1 cellular context compared by ENCODE assay signal in the genomic region with DNA sequence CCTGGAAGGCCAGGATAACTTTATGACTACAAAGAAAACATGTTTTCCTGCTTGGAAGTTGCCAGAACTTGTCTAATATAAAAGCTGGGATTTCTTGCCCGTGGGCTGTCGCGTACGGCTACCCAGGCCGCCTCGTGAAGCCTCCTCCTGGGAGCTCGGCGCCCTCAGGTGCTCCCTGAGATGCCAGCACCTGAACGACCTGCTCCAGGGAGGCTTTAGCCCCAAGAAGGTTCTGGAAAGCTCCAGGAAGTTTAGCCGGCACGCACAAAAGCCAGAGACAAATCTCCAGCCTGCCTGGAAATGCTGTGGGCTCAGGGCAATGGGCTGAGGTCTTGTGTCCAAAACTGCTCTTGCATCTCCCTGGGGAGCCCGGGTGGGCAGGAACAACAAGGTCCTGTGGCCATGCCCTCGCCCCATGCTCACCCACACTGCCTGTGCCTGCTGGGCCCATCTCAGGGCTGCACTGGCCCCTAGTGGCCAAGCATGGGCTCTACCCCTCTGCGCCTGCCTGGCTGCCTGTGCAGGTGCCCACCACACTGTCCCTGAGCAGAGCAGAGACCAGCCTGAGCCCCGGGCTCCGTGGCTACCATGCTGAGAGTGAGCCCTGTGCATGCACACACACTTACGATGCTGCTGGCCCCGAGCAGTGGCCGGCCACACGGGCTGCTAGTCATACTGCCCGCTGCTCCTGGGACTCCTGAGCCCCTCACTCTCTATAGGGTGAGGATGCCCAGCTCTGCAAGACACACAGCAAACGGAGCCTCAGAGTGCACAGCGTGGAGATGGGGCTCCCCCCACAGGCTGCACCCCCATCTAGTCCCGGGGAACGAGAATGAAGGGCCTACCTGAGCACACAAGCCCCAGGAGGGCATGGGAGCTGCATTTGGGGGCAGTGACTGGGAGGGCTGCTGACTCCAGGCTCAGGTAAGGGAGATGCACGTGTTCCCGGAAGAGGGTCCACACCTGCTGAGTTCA.
TF ChIP-seq lines count a peak whose summit lies in the region.

No MANE protein-coding gene starts in this region.

TF ChIP-seq in GM12878, 131 proteins besides CTCF, POLR2A, EP300 and RAD21 (continued from another document):
- TF ChIP-seq, protein P1, sequence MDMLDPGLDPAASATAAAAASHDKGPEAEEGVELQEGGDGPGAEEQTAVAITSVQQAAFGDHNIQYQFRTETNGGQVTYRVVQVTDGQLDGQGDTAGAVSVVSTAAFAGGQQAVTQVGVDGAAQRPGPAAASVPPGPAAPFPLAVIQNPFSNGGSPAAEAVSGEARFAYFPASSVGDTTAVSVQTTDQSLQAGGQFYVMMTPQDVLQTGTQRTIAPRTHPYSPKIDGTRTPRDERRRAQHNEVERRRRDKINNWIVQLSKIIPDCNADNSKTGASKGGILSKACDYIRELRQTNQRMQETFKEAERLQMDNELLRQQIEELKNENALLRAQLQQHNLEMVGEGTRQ (IDR thresholded peaks at IDR 0.05; ENCODE audit: borderline replicate concordance, low read depth, low read length) = no peak
- 0 out of 2 replicates have a peak, but pooled peaks have one; percentile 30 for TF ChIP-seq NBN (IDR thresholded peaks at IDR 0.05)
- no peak for TF ChIP-seq MYB (IDR thresholded peaks at IDR 0.05; ENCODE audit: borderline replicate concordance, low read depth, low read length)
- peak; percentile 58; the same call in 1 of the 2 replicates for TF ChIP-seq LARP7 (IDR thresholded peaks at IDR 0.05)
